28 cellular contexts compared by ENCODE assay signal in the genomic region with DNA sequence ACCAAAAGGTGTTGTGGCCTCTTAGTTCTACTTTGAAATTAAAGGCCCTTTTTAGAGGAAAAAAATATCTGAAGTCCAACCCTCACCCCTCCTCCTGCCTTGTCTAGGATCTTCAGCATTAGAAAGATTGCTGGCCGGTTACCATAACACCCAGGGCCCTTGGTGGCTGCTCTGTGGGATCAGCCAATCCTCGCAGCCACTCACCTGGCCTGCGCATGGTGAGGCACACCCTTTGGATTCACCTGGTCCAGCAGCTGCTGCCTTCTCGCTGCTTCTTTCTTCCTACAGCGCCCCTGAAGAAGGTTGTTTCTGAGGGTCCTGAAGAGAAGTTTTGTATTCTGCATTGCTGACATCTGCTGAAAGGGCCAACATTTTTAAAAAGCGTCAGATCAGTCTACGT. TPM values are rescaled to one million over a fixed set of nuclear protein-coding genes. Genes with fewer than 3 reads are reported as not detected.
"Had no signal": no experiment of that assay in that cellular context is flagged by ENCODE, and none has a peak within 500 bp of the region (broad histone marks: within the 10 kb centered on the region; RNA-seq: fewer than 3 reads in every experiment).

No MANE protein-coding gene starts in this region.

- DNase-seq: activated CD4-positive, alpha-beta memory T cell treated with anti-CD3 and anti-CD28 coated beads for 36 hours; activated CD4-positive, CD25-positive, alpha-beta regulatory T cell treated with anti-CD3 and anti-CD28 coated beads, Interleukin-2, amount 50 U/mL, for 72 hours; activated CD8-positive, alpha-beta memory T cell treated with anti-CD3 and anti-CD28 coated beads, Interleukin-2, amount 10 ng/mL, durations not matched to agents 7 days and 5 days; activated CD8-positive, alpha-beta memory T cell treated with anti-CD3 and anti-CD28 coated beads, Interleukin-2, amount 50 U/mL, for 4 hours; activated effector memory CD4-positive, alpha-beta T cell treated with anti-CD3 and anti-CD28 coated beads, Interleukin-2, amount 50 U/mL, for 16 hours; activated T-cell treated with anti-CD3 and anti-CD28 coated beads, Interleukin-2, amount 50 U/mL, for 1 hour; aorta; cortex of kidney; gastrocnemius medialis; glutamatergic neuron; heart left ventricle had no signal

- H3K27me3 Mint-ChIP-seq: activated CD4-positive, alpha-beta memory T cell treated with anti-CD3 and anti-CD28 coated beads for 36 hours; activated CD4-positive, alpha-beta T cell treated with anti-CD3 and anti-CD28 coated beads for 36 hours; activated naive CD4-positive, alpha-beta T cell treated with anti-CD3 and anti-CD28 coated beads, Interleukin-2, amount 50 U/mL, for 24 hours had no signal

- ATAC-seq: activated CD8-positive, alpha-beta memory T cell treated with anti-CD3 and anti-CD28 coated beads, Interleukin-2, amount 10 ng/mL, durations not matched to agents 7 days and 5 days; activated naive CD8-positive, alpha-beta T cell treated with anti-CD3 and anti-CD28 coated beads, Interleukin-2, amount 50 U/mL, for 24 hours had no signal

- H3K27ac Mint-ChIP-seq: activated CD4-positive, alpha-beta memory T cell treated with anti-CD3 and anti-CD28 coated beads for 36 hours; activated CD4-positive, alpha-beta T cell treated with anti-CD3 and anti-CD28 coated beads for 36 hours; activated CD4-positive, alpha-beta T cell treated with anti-CD3 and anti-CD28 coated beads, Interleukin-2, amount 10 ng/mL, durations not matched to agents 24 days and 14 days; activated CD8-positive, alpha-beta memory T cell treated with anti-CD3 and anti-CD28 coated beads, Interleukin-2, amount 10 ng/mL, durations not matched to agents 7 days and 5 days; activated CD8-positive, alpha-beta T cell treated with anti-CD3 and anti-CD28 coated beads, Interleukin-2, amount 10 ng/mL, durations not matched to agents 7 days and 5 days; activated naive CD4-positive, alpha-beta T cell treated with anti-CD3 and anti-CD28 coated beads for 36 hours; activated naive CD4-positive, alpha-beta T cell treated with anti-CD3 and anti-CD28 coated beads, Interleukin-2, amount 50 U/mL, for 24 hours; activated naive CD8-positive, alpha-beta T cell treated with anti-CD3 and anti-CD28 coated beads for 36 hours; activated naive CD8-positive, alpha-beta T cell treated with anti-CD3 and anti-CD28 coated beads, Interleukin-2, amount 50 U/mL, for 24 hours; activated T-helper 1 cell treated with anti-CD3 and anti-CD28 coated beads, Interleukin-12 subunit alpha, Interleukin-12 subunit beta, Interleukin-2, Interleukin-4 antibody, amounts not matched to agents 30 ng/mL and 10 ng/mL and 1 ng/mL, durations not matched to agents 14 hours and 24 hours and 36 hours; activated T-helper 2 cell treated with anti-CD3 and anti-CD28 coated beads, Interferon-gamma antibody, Interleukin-2, Interleukin-4, amounts not matched to agents 10 μg/mL and 5 μg/mL and 100 μg/mL, durations not matched to agents 14 hours and 24 hours and 36 hours; effector memory CD8-positive, alpha-beta T cell had no signal

- H3K4me1 Mint-ChIP-seq: activated CD4-positive, alpha-beta T cell treated with anti-CD3 and anti-CD28 coated beads, Interleukin-2, amount 10 ng/mL, durations not matched to agents 24 days and 14 days; activated CD8-positive, alpha-beta memory T cell treated with anti-CD3 and anti-CD28 coated beads, Interleukin-2, amount 10 ng/mL, durations not matched to agents 7 days and 5 days had no signal

- H3K9me3 Mint-ChIP-seq: activated CD4-positive, alpha-beta memory T cell treated with anti-CD3 and anti-CD28 coated beads for 36 hours; activated CD4-positive, alpha-beta T cell treated with anti-CD3 and anti-CD28 coated beads, Interleukin-2, amount 10 ng/mL, durations not matched to agents 24 days and 14 days; activated naive CD4-positive, alpha-beta T cell treated with anti-CD3 and anti-CD28 coated beads for 36 hours; activated naive CD4-positive, alpha-beta T cell treated with anti-CD3 and anti-CD28 coated beads, Interleukin-2, amount 50 U/mL, for 24 hours; activated naive CD8-positive, alpha-beta T cell treated with anti-CD3 and anti-CD28 coated beads for 36 hours; activated naive CD8-positive, alpha-beta T cell treated with anti-CD3 and anti-CD28 coated beads, Interleukin-2, amount 50 U/mL, for 24 hours; activated T-helper 1 cell treated with anti-CD3 and anti-CD28 coated beads, Interleukin-12 subunit alpha, Interleukin-12 subunit beta, Interleukin-2, Interleukin-4 antibody, amounts not matched to agents 30 ng/mL and 10 ng/mL and 1 ng/mL, durations not matched to agents 14 hours and 24 hours and 36 hours; activated T-helper 2 cell treated with anti-CD3 and anti-CD28 coated beads, Interferon-gamma antibody, Interleukin-2, Interleukin-4, amounts not matched to agents 10 μg/mL and 5 μg/mL and 100 μg/mL, durations not matched to agents 14 hours and 24 hours and 36 hours; effector memory CD8-positive, alpha-beta T cell had no signal

- H3K36me3 Mint-ChIP-seq: activated CD4-positive, alpha-beta memory T cell treated with anti-CD3 and anti-CD28 coated beads for 36 hours; activated CD8-positive, alpha-beta memory T cell treated with anti-CD3 and anti-CD28 coated beads, Interleukin-2, amount 10 ng/mL, durations not matched to agents 7 days and 5 days; activated naive CD4-positive, alpha-beta T cell treated with anti-CD3 and anti-CD28 coated beads, Interleukin-2, amount 50 U/mL, for 24 hours; activated naive CD8-positive, alpha-beta T cell treated with anti-CD3 and anti-CD28 coated beads for 36 hours had no signal

- H3K4me3 Mint-ChIP-seq: activated CD4-positive, alpha-beta memory T cell treated with anti-CD3 and anti-CD28 coated beads for 36 hours; activated CD4-positive, alpha-beta T cell treated with anti-CD3 and anti-CD28 coated beads for 36 hours; activated CD4-positive, alpha-beta T cell treated with anti-CD3 and anti-CD28 coated beads, Interleukin-2, amount 10 ng/mL, durations not matched to agents 24 days and 14 days; activated CD8-positive, alpha-beta memory T cell treated with anti-CD3 and anti-CD28 coated beads, Interleukin-2, amount 10 ng/mL, durations not matched to agents 7 days and 5 days; activated CD8-positive, alpha-beta T cell treated with anti-CD3 and anti-CD28 coated beads, Interleukin-2, amount 10 ng/mL, durations not matched to agents 7 days and 5 days; activated naive CD4-positive, alpha-beta T cell treated with anti-CD3 and anti-CD28 coated beads for 36 hours; activated naive CD4-positive, alpha-beta T cell treated with anti-CD3 and anti-CD28 coated beads, Interleukin-2, amount 50 U/mL, for 24 hours; activated naive CD8-positive, alpha-beta T cell treated with anti-CD3 and anti-CD28 coated beads for 36 hours; activated naive CD8-positive, alpha-beta T cell treated with anti-CD3 and anti-CD28 coated beads, Interleukin-2, amount 50 U/mL, for 24 hours; activated T-helper 1 cell treated with anti-CD3 and anti-CD28 coated beads, Interleukin-12 subunit alpha, Interleukin-12 subunit beta, Interleukin-2, Interleukin-4 antibody, amounts not matched to agents 30 ng/mL and 10 ng/mL and 1 ng/mL, durations not matched to agents 14 hours and 24 hours and 36 hours; effector memory CD8-positive, alpha-beta T cell had no signal

RNA-seq across cellular contexts. Expression of a gene that starts 25.2 kb away (rescaled TPM):
- total RNA-seq: activated CD4-positive, alpha-beta memory T cell treated with anti-CD3 and anti-CD28 coated beads for 36 hours; activated CD4-positive, alpha-beta T cell treated with anti-CD3 and anti-CD28 coated beads for 36 hours; activated CD4-positive, alpha-beta T cell treated with anti-CD3 and anti-CD28 coated beads, Interleukin-2, amount 10 ng/mL, durations not matched to agents 24 days and 14 days; activated CD8-positive, alpha-beta memory T cell treated with anti-CD3 and anti-CD28 coated beads for 36 hours; activated CD8-positive, alpha-beta memory T cell treated with anti-CD3 and anti-CD28 coated beads, Interleukin-2, amount 10 ng/mL, durations not matched to agents 7 days and 5 days; activated CD8-positive, alpha-beta T cell treated with anti-CD3 and anti-CD28 coated beads, Interleukin-2, amount 10 ng/mL, durations not matched to agents 7 days and 5 days; activated naive CD4-positive, alpha-beta T cell treated with anti-CD3 and anti-CD28 coated beads for 36 hours; activated naive CD8-positive, alpha-beta T cell treated with anti-CD3 and anti-CD28 coated beads for 36 hours; activated T-helper 1 cell treated with anti-CD3 and anti-CD28 coated beads, Interleukin-12 subunit alpha, Interleukin-12 subunit beta, Interleukin-2, Interleukin-4 antibody, amounts not matched to agents 30 ng/mL and 10 ng/mL and 1 ng/mL, durations not matched to agents 14 hours and 24 hours and 36 hours; activated T-helper 2 cell treated with anti-CD3 and anti-CD28 coated beads, Interferon-gamma antibody, Interleukin-2, Interleukin-4, amounts not matched to agents 10 μg/mL and 5 μg/mL and 100 μg/mL, durations not matched to agents 14 hours and 24 hours and 36 hours; adrenal gland; aorta; body of pancreas; chondrocyte; dermis blood vessel endothelial cell; esophagus muscularis mucosa; foreskin keratinocyte; gastrocnemius medialis; heart left ventricle had no signal

RNA-seq across cellular contexts. Expression of a gene that starts 50.7 kb away (rescaled TPM):
- total RNA-seq: activated CD4-positive, alpha-beta memory T cell treated with anti-CD3 and anti-CD28 coated beads for 36 hours; activated CD4-positive, alpha-beta T cell treated with anti-CD3 and anti-CD28 coated beads for 36 hours; activated CD4-positive, alpha-beta T cell treated with anti-CD3 and anti-CD28 coated beads, Interleukin-2, amount 10 ng/mL, durations not matched to agents 24 days and 14 days; activated CD8-positive, alpha-beta memory T cell treated with anti-CD3 and anti-CD28 coated beads for 36 hours; activated CD8-positive, alpha-beta memory T cell treated with anti-CD3 and anti-CD28 coated beads, Interleukin-2, amount 10 ng/mL, durations not matched to agents 7 days and 5 days; activated CD8-positive, alpha-beta T cell treated with anti-CD3 and anti-CD28 coated beads, Interleukin-2, amount 10 ng/mL, durations not matched to agents 7 days and 5 days; activated naive CD4-positive, alpha-beta T cell treated with anti-CD3 and anti-CD28 coated beads for 36 hours; activated naive CD8-positive, alpha-beta T cell treated with anti-CD3 and anti-CD28 coated beads for 36 hours; activated T-helper 1 cell treated with anti-CD3 and anti-CD28 coated beads, Interleukin-12 subunit alpha, Interleukin-12 subunit beta, Interleukin-2, Interleukin-4 antibody, amounts not matched to agents 30 ng/mL and 10 ng/mL and 1 ng/mL, durations not matched to agents 14 hours and 24 hours and 36 hours; activated T-helper 2 cell treated with anti-CD3 and anti-CD28 coated beads, Interferon-gamma antibody, Interleukin-2, Interleukin-4, amounts not matched to agents 10 μg/mL and 5 μg/mL and 100 μg/mL, durations not matched to agents 14 hours and 24 hours and 36 hours; adrenal gland; aorta; body of pancreas; chondrocyte; dermis blood vessel endothelial cell; esophagus muscularis mucosa; foreskin keratinocyte; gastrocnemius medialis had no signal
